1 cellular context compared by ENCODE assay signal in the genomic region with DNA sequence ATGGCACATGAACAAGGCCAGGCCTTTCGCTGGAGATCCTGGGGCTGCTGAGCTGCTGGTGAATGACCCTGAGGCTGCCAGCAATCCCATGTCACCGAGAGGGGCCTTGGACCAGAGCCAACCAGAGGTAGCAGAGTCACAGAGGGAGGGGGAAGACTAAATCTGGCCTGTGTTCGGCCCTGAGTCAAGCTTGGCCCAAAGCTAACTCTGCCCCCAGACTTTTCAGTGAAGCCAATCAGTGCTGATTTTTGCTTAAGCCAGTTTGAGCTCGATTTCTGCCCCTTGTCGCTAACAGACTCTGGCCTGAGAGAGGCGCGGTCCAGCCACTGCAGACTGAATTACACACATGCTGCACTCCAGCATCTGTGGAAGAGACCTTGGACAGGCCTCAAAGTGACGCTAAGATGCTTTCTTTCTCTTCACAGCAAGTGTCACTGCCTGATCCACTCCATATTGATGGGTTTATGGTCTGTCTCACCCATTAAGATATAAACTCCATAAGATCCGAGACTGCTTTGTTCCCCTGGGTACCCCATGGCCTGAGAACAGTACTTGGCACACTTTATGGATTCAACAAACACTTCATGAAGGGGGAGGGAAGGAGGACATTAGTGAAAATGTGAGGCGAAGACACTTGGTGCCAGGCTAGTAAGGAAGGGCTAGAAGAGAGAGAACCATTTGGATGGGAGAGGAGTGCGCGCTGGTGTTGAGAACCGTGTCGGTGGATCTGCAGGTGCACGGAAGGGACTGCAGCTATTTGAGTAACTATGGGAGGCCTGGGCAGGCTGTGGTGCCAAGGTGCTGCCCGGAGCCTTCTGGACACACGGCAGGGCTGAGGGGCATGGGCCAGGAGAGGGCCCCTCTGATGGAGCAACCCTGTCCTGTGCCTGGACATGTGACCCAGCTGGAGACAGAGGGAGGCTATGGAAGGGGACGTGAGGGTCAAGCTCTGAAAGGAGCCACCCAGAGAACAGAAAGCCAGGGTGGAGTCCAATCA.
TF ChIP-seq lines count a peak whose summit lies in the region.

No MANE protein-coding gene starts in this region.

TF ChIP-seq in HepG2, 621 proteins besides CTCF, POLR2A, EP300 and RAD21 (continued from another document and continues in another):
- TF ChIP-seq, protein P1, sequence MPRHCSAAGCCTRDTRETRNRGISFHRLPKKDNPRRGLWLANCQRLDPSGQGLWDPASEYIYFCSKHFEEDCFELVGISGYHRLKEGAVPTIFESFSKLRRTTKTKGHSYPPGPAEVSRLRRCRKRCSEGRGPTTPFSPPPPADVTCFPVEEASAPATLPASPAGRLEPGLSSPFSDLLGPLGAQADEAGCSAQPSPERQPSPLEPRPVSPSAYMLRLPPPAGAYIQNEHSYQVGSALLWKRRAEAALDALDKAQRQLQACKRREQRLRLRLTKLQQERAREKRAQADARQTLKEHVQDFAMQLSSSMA (CRISPR knock-in tag; IDR thresholded peaks at IDR 0.05), result 0 out of 2 replicates have a peak, but pooled peaks have one; percentile 13
- TF ChIP-seq PPARG (CRISPR knock-in tag; conservative IDR thresholded peaks at IDR 0.05) (no peak), JUND (CRISPR knock-in tag; IDR thresholded peaks at IDR 0.05) (no peak), PTBP1 (IDR thresholded peaks at IDR 0.05; ENCODE audit: low read depth, low read length, poor library complexity, severe bottlenecking) (no peak), MTF1 (CRISPR knock-in tag; IDR thresholded peaks at IDR 0.05) (no peak), THYN1 (CRISPR knock-in tag; IDR thresholded peaks at IDR 0.05; ENCODE audit: borderline replicate concordance, low read depth) (no peak), ZNF260 (CRISPR knock-in tag; IDR thresholded peaks at IDR 0.05; ENCODE audit: borderline replicate concordance, low read depth) (no peak), MYC (CRISPR knock-in tag; IDR thresholded peaks at IDR 0.05; ENCODE audit: borderline replicate concordance) (0 out of 2 replicates have a peak, but pooled peaks have one; percentile 16), ATAD3A (CRISPR knock-in tag; IDR thresholded peaks at IDR 0.05) (no peak), ETV5 (CRISPR knock-in tag; IDR thresholded peaks at IDR 0.05; ENCODE audit: borderline replicate concordance) (no peak), ZNF841 (CRISPR knock-in tag; IDR thresholded peaks at IDR 0.05; ENCODE audit: borderline replicate concordance) (no peak), SMAD1 (CRISPR knock-in tag; IDR thresholded peaks at IDR 0.05; ENCODE audit: borderline replicate concordance, low read depth) (no peak), ZNF263 (CRISPR knock-in tag; IDR thresholded peaks at IDR 0.05) (no peak), PHF21A (CRISPR knock-in tag; IDR thresholded peaks at IDR 0.05) (0 out of 2 replicates have a peak, but pooled peaks have one; percentile 25), CHCHD3 (CRISPR knock-in tag; IDR thresholded peaks at IDR 0.05) (no peak), MAZ (IDR thresholded peaks at IDR 0.05; ENCODE audit: borderline replicate concordance, low read depth, low read length) (no peak), MAZ (CRISPR knock-in tag; IDR thresholded peaks at IDR 0.05; ENCODE audit: low read depth) (no peak; the same call in 1 of the 2 replicates), ZNF337 (CRISPR knock-in tag; IDR thresholded peaks at IDR 0.05; ENCODE audit: borderline replicate concordance, low read depth) (0 out of 2 replicates have a peak, but pooled peaks have one; percentile 19), ZNF430 (CRISPR knock-in tag; IDR thresholded peaks at IDR 0.05) (no peak)
- TF ChIP-seq, protein P2, sequence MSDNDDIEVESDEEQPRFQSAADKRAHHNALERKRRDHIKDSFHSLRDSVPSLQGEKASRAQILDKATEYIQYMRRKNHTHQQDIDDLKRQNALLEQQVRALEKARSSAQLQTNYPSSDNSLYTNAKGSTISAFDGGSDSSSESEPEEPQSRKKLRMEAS (IDR thresholded peaks at IDR 0.05), result peak; percentile 7; the same call in 1 of the 2 replicates
- TF ChIP-seq, protein P3, sequence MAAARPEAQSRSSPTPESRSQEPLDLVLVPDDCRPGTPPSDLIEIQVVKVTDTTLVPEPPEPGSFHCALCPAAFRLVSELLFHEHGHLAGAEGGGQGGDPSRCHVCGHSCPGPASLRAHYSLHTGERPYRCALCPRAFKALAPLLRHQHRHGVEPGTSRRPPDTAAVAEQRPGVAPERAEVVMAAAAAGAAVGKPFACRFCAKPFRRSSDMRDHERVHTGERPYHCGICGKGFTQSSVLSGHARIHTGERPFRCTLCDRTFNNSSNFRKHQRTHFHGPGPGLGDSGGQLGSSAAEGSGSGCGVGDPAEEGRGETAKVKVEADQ (CRISPR knock-in tag; IDR thresholded peaks at IDR 0.05; ENCODE audit: borderline replicate concordance), result no peak
- TF ChIP-seq, protein P4, sequence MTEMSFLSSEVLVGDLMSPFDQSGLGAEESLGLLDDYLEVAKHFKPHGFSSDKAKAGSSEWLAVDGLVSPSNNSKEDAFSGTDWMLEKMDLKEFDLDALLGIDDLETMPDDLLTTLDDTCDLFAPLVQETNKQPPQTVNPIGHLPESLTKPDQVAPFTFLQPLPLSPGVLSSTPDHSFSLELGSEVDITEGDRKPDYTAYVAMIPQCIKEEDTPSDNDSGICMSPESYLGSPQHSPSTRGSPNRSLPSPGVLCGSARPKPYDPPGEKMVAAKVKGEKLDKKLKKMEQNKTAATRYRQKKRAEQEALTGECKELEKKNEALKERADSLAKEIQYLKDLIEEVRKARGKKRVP (CRISPR knock-in tag; IDR thresholded peaks at IDR 0.05), result no peak
- TF ChIP-seq, protein P5, sequence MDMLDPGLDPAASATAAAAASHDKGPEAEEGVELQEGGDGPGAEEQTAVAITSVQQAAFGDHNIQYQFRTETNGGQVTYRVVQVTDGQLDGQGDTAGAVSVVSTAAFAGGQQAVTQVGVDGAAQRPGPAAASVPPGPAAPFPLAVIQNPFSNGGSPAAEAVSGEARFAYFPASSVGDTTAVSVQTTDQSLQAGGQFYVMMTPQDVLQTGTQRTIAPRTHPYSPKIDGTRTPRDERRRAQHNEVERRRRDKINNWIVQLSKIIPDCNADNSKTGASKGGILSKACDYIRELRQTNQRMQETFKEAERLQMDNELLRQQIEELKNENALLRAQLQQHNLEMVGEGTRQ (IDR thresholded peaks at IDR 0.05; ENCODE audit: low read depth, low read length), result no peak
- TF ChIP-seq, protein P5 (CRISPR knock-in tag; IDR thresholded peaks at IDR 0.05; ENCODE audit: borderline replicate concordance), result no peak
- TF ChIP-seq, protein P6, sequence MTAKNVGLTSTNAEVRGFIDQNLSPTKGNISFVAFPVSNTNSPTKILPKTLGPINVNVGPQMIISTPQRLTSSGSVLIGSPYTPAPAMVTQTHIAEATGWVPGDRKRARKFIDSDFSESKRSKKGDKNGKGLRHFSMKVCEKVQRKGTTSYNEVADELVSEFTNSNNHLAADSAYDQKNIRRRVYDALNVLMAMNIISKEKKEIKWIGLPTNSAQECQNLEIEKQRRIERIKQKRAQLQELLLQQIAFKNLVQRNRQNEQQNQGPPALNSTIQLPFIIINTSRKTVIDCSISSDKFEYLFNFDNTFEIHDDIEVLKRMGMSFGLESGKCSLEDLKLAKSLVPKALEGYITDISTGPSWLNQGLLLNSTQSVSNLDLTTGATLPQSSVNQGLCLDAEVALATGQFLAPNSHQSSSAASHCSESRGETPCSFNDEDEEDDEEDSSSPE (CRISPR knock-in tag; IDR thresholded peaks at IDR 0.05), result no peak
- TF ChIP-seq, protein P7, sequence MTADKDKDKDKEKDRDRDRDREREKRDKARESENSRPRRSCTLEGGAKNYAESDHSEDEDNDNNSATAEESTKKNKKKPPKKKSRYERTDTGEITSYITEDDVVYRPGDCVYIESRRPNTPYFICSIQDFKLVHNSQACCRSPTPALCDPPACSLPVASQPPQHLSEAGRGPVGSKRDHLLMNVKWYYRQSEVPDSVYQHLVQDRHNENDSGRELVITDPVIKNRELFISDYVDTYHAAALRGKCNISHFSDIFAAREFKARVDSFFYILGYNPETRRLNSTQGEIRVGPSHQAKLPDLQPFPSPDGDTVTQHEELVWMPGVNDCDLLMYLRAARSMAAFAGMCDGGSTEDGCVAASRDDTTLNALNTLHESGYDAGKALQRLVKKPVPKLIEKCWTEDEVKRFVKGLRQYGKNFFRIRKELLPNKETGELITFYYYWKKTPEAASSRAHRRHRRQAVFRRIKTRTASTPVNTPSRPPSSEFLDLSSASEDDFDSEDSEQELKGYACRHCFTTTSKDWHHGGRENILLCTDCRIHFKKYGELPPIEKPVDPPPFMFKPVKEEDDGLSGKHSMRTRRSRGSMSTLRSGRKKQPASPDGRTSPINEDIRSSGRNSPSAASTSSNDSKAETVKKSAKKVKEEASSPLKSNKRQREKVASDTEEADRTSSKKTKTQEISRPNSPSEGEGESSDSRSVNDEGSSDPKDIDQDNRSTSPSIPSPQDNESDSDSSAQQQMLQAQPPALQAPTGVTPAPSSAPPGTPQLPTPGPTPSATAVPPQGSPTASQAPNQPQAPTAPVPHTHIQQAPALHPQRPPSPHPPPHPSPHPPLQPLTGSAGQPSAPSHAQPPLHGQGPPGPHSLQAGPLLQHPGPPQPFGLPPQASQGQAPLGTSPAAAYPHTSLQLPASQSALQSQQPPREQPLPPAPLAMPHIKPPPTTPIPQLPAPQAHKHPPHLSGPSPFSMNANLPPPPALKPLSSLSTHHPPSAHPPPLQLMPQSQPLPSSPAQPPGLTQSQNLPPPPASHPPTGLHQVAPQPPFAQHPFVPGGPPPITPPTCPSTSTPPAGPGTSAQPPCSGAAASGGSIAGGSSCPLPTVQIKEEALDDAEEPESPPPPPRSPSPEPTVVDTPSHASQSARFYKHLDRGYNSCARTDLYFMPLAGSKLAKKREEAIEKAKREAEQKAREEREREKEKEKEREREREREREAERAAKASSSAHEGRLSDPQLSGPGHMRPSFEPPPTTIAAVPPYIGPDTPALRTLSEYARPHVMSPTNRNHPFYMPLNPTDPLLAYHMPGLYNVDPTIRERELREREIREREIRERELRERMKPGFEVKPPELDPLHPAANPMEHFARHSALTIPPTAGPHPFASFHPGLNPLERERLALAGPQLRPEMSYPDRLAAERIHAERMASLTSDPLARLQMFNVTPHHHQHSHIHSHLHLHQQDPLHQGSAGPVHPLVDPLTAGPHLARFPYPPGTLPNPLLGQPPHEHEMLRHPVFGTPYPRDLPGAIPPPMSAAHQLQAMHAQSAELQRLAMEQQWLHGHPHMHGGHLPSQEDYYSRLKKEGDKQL (CRISPR knock-in tag; IDR thresholded peaks at IDR 0.05; ENCODE audit: low read depth), result no peak
- TF ChIP-seq, protein P8, sequence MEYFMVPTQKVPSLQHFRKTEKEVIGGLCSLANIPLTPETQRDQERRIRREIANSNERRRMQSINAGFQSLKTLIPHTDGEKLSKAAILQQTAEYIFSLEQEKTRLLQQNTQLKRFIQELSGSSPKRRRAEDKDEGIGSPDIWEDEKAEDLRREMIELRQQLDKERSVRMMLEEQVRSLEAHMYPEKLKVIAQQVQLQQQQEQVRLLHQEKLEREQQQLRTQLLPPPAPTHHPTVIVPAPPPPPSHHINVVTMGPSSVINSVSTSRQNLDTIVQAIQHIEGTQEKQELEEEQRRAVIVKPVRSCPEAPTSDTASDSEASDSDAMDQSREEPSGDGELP (IDR thresholded peaks at IDR 0.05; ENCODE audit: borderline replicate concordance, low read depth), result no peak
- TF ChIP-seq, protein P9, sequence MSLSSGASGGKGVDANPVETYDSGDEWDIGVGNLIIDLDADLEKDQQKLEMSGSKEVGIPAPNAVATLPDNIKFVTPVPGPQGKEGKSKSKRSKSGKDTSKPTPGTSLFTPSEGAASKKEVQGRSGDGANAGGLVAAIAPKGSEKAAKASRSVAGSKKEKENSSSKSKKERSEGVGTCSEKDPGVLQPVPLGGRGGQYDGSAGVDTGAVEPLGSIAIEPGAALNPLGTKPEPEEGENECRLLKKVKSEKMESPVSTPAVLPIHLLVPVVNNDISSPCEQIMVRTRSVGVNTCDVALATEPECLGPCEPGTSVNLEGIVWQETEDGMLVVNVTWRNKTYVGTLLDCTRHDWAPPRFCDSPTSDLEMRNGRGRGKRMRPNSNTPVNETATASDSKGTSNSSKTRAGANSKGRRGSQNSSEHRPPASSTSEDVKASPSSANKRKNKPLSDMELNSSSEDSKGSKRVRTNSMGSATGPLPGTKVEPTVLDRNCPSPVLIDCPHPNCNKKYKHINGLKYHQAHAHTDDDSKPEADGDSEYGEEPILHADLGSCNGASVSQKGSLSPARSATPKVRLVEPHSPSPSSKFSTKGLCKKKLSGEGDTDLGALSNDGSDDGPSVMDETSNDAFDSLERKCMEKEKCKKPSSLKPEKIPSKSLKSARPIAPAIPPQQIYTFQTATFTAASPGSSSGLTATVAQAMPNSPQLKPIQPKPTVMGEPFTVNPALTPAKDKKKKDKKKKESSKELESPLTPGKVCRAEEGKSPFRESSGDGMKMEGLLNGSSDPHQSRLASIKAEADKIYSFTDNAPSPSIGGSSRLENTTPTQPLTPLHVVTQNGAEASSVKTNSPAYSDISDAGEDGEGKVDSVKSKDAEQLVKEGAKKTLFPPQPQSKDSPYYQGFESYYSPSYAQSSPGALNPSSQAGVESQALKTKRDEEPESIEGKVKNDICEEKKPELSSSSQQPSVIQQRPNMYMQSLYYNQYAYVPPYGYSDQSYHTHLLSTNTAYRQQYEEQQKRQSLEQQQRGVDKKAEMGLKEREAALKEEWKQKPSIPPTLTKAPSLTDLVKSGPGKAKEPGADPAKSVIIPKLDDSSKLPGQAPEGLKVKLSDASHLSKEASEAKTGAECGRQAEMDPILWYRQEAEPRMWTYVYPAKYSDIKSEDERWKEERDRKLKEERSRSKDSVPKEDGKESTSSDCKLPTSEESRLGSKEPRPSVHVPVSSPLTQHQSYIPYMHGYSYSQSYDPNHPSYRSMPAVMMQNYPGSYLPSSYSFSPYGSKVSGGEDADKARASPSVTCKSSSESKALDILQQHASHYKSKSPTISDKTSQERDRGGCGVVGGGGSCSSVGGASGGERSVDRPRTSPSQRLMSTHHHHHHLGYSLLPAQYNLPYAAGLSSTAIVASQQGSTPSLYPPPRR (CRISPR knock-in tag; IDR thresholded peaks at IDR 0.05; ENCODE audit: borderline replicate concordance), result no peak
- TF ChIP-seq, protein P10, sequence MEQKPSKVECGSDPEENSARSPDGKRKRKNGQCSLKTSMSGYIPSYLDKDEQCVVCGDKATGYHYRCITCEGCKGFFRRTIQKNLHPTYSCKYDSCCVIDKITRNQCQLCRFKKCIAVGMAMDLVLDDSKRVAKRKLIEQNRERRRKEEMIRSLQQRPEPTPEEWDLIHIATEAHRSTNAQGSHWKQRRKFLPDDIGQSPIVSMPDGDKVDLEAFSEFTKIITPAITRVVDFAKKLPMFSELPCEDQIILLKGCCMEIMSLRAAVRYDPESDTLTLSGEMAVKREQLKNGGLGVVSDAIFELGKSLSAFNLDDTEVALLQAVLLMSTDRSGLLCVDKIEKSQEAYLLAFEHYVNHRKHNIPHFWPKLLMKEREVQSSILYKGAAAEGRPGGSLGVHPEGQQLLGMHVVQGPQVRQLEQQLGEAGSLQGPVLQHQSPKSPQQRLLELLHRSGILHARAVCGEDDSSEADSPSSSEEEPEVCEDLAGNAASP (CRISPR knock-in tag; IDR thresholded peaks at IDR 0.05; ENCODE audit: borderline replicate concordance), result no peak
